In genomic region chr3:195075199-195075940, GRCh38 we compare ENCODE assay signal across 18 cellular contexts.
DNase-seq lines count a peak whose midpoint lies in the region; TF ChIP-seq lines count a peak whose summit lies in the region.
"Had no signal": no experiment of that assay in that cellular context is flagged by ENCODE, and none has a peak within 500 bp of the region (broad histone marks: within the 10 kb centered on the region; RNA-seq: fewer than 3 reads in every experiment).

No MANE protein-coding gene starts in this region.

- H3K36me3 Mint-ChIP-seq in neural progenitor cell: no peaks in the 10 kb centered on the region

- no peaks in the 10 kb centered on the region for H3K9me3 ChIP-seq in Loucy (ENCODE audit: insufficient read depth, low read depth, low read length)
- no peaks in the 10 kb centered on the region for H3K9me3 ChIP-seq in colonic mucosa
- H3K9me3 ChIP-seq in neural progenitor cell (ENCODE audit: low read depth): no peaks in the 10 kb centered on the region

- H3K27ac ChIP-seq in colonic mucosa: no peak overlapping the region
- H3K27ac ChIP-seq in neural progenitor cell: no peak overlapping the region
- H3K27ac ChIP-seq: GM23248, hepatocyte had no signal

- H4K20me1 ChIP-seq in Loucy (ENCODE audit: insufficient read depth, low read length, poor library complexity, severe bottlenecking) (no peaks in the 10 kb centered on the region), neural progenitor cell (ENCODE audit: low read depth) (peaks cover 20% of the 10 kb centered on the region)

- H3K36me3 ChIP-seq in Loucy (ENCODE audit: insufficient read depth, low read length) (peaks cover 36% of the 10 kb centered on the region; the same call in 1 of the 2 replicates), colonic mucosa (no peaks in the 10 kb centered on the region), neural progenitor cell (no peaks in the 10 kb centered on the region)

- H3K4me1 ChIP-seq in Loucy (ENCODE audit: insufficient read depth, low read length, poor library complexity, severe bottlenecking) (peaks cover 29% of the 10 kb centered on the region), colonic mucosa (no peaks in the 10 kb centered on the region), neural progenitor cell (peaks cover 14% of the 10 kb centered on the region)

- H3K27me3 ChIP-seq in Loucy (ENCODE audit: insufficient read depth, low read length, poor library complexity, severe bottlenecking) (no peaks in the 10 kb centered on the region), colonic mucosa (no peaks in the 10 kb centered on the region), neural progenitor cell (no peaks in the 10 kb centered on the region)
- H3K27me3 ChIP-seq: hepatocyte had no signal

- peaks cover 2% of the 10 kb centered on the region for H3K27me3 Mint-ChIP-seq in neural progenitor cell (ENCODE audit: insufficient read depth, low read depth)
- H3K27me3 Mint-ChIP-seq: activated naive CD8-positive, alpha-beta T cell treated with anti-CD3 and anti-CD28 coated beads, Interleukin-2, amount 50 U/mL, for 24 hours; naive thymus-derived CD4-positive, alpha-beta T cell had no signal

- H2AFZ ChIP-seq in Loucy (ENCODE audit: low read length) (no peak overlapping the region), neural progenitor cell (replicated peaks) (no peak overlapping the region)
- H2AFZ ChIP-seq: GM23248, hepatocyte had no signal

- H3K9ac ChIP-seq in Loucy (ENCODE audit: low read depth, low read length, poor library complexity, severe bottlenecking) (no peak overlapping the region), colonic mucosa (ENCODE audit: low read depth in 2 of 2, low read length in 2 of 2) (no peak overlapping the region), neural progenitor cell (no peak overlapping the region)
- H3K9ac ChIP-seq: GM23248 had no signal

- intact Hi-C loops in colonic mucosa (cut with DNase I): no loop called here

- H3K9me3 Mint-ChIP-seq in neural progenitor cell: no peaks in the 10 kb centered on the region
- H3K9me3 Mint-ChIP-seq: activated naive CD8-positive, alpha-beta T cell treated with anti-CD3 and anti-CD28 coated beads, Interleukin-2, amount 50 U/mL, for 24 hours; CD8-positive, alpha-beta memory T cell; T-helper 2 cell treated with Interferon-gamma antibody and Interleukin-4, amounts not matched to agents 5 μg/mL and 100 μg/mL, for 36 hours had no signal

- H3K79me2 ChIP-seq in Loucy (ENCODE audit: insufficient read depth, low read length): peaks cover 39% of the 10 kb centered on the region
- H3K79me2 ChIP-seq in neural progenitor cell (ENCODE audit: low read depth): no peaks in the 10 kb centered on the region
- H3K79me2 ChIP-seq: hepatocyte had no signal

- H3K27ac Mint-ChIP-seq in neural progenitor cell: no peak overlapping the region
- H3K27ac Mint-ChIP-seq: activated naive CD8-positive, alpha-beta T cell treated with anti-CD3 and anti-CD28 coated beads, Interleukin-2, amount 50 U/mL, for 24 hours; naive thymus-derived CD4-positive, alpha-beta T cell; T-helper 2 cell treated with Interferon-gamma antibody and Interleukin-4, amounts not matched to agents 5 μg/mL and 100 μg/mL, for 36 hours had no signal

- H3K4me2 ChIP-seq in Loucy (ENCODE audit: low read depth, low read length, poor library complexity, severe bottlenecking) (peak overlapping the region; percentile 14), neural progenitor cell (no peak overlapping the region)
- H3K4me2 ChIP-seq: hepatocyte had no signal

- TF ChIP-seq CTCF in Loucy (conservative IDR thresholded peaks at IDR 0.05; ENCODE audit: low read length) (no peak), fibroblast of the aortic adventitia (IDR thresholded peaks at IDR 0.05; ENCODE audit: insufficient read depth, low read length) (no peak), retinal pigment epithelial cell (conservative IDR thresholded peaks at IDR 0.05; ENCODE audit: low read depth, low read length) (no peak), colonic mucosa (IDR thresholded peaks at IDR 0.05) (no peak), neural progenitor cell (IDR thresholded peaks at IDR 0.05) (no peak)

- no peaks in the 10 kb centered on the region for H3F3A ChIP-seq in Loucy (ENCODE audit: low read depth)
- H3F3A ChIP-seq in neural progenitor cell (ENCODE audit: low read depth): no peaks in the 10 kb centered on the region

- H3K4me3 ChIP-seq in Loucy (ENCODE audit: low read length, poor library complexity, severe bottlenecking): no peak overlapping the region
- no peak overlapping the region for H3K4me3 ChIP-seq in fibroblast of the aortic adventitia (ENCODE audit: low read depth, low read length)
- no peak overlapping the region for H3K4me3 ChIP-seq in retinal pigment epithelial cell (ENCODE audit: low read length)
- H3K4me3 ChIP-seq in colonic mucosa: no peak overlapping the region
- H3K4me3 ChIP-seq in neural progenitor cell: no peak overlapping the region
- H3K4me3 ChIP-seq: GM23248, hepatocyte had no signal

- peaks cover 31% of the 10 kb centered on the region for H3K4me1 Mint-ChIP-seq in neural progenitor cell
- H3K4me1 Mint-ChIP-seq: CD8-positive, alpha-beta memory T cell had no signal

- no peak overlapping the region for H3K4me3 Mint-ChIP-seq in neural progenitor cell
- H3K4me3 Mint-ChIP-seq: activated naive CD8-positive, alpha-beta T cell treated with anti-CD3 and anti-CD28 coated beads, Interleukin-2, amount 50 U/mL, for 24 hours; CD8-positive, alpha-beta memory T cell; naive thymus-derived CD4-positive, alpha-beta T cell; T-helper 2 cell treated with Interferon-gamma antibody and Interleukin-4, amounts not matched to agents 5 μg/mL and 100 μg/mL, for 36 hours had no signal

- H3K9me2 ChIP-seq in Loucy (replicated peaks; ENCODE audit: low read depth, low read length): no peaks in the 10 kb centered on the region

- peak; percentile 24 for DNase-seq in EL
- peak; percentile 13 for DNase-seq in fibroblast of the aortic adventitia (ENCODE audit: low read depth)
- peak; percentile 3 for DNase-seq in retinal pigment epithelial cell (ENCODE audit: low read depth)
- DNase-seq in NCI-H1694 treated with DMSO at 0.1 percent for 48 hours (lab: John Stamatoyannopoulos, UW): no peak
- no peak for DNase-seq in colonic mucosa
- DNase-seq in neural progenitor cell (ENCODE audit: low spot score): no peak
- DNase-seq: activated CD4-positive, alpha-beta T cell treated with anti-CD3 and anti-CD28 coated beads for 4 hours; activated naive CD8-positive, alpha-beta T cell treated with anti-CD3 and anti-CD28 coated beads, Interleukin-2, amount 50 U/mL, for 24 hours; Karpas-422; NCI-H2029; stimulated activated CD4-positive, alpha-beta T cell treated with anti-CD3 and anti-CD28 coated beads, Interleukin-4, amount 100 ng/mL, for 24 hours; trophoblast cell had no signal

Comparison
In these comparisons a context has a peak if more than half of its experiments do, and no peak if none do; other contexts are left out.
1. DNase-seq: peak in EL (single experiment), fibroblast of the aortic adventitia (single experiment) and retinal pigment epithelial cell (single experiment); none in NCI-H1694 treated with DMSO at 0.1 percent for 48 hours (single experiment), colonic mucosa (single experiment) and neural progenitor cell (single experiment).